In the genomic region with DNA sequence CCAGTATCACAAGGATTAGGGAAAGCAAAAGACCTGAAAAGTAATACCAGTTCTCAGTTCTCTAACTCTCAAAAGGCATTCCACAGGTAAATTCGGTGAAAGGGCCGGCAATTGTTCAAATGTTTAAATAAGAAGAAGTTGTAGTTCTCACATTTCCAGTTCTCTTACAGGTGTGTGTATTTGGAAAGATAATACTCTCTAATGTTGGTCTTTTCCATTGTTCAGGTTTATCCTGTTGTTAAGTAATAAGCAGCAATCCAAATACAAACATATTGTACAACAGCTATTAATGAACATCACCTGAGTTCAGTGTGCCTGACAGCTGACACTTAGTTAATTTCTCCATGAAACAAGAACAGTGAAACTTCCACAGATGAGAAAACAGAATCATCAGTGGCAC, we compare ENCODE assay signal across 19 cellular contexts.
"Had no signal": no experiment of that assay in that cellular context is flagged by ENCODE, and none has a peak within 500 bp of the region (broad histone marks: within the 10 kb centered on the region; RNA-seq: fewer than 3 reads in every experiment).

No MANE protein-coding gene starts in this region.

- H3K4me1 ChIP-seq: esophagus muscularis mucosa, gastroesophageal sphincter, heart right ventricle, spleen, upper lobe of left lung had no signal

- H3K27ac Mint-ChIP-seq: activated CD4-positive, alpha-beta memory T cell treated with anti-CD3 and anti-CD28 coated beads, Interleukin-2, amount 10 ng/mL, durations not matched to agents 7 days and 5 days; activated CD8-positive, alpha-beta memory T cell treated with anti-CD3 and anti-CD28 coated beads, Interleukin-2, amount 10 ng/mL, durations not matched to agents 7 days and 5 days; activated naive CD8-positive, alpha-beta T cell; immature natural killer cell; nephron progenitor cell; stimulated activated memory B cell treated with anti-CD40 and anti-IgM and Interleukin-4, amounts not matched to agents 10 μg/mL and 1 μg/mL and 100 μg/mL, for 72 hours had no signal

- H3K27ac ChIP-seq: esophagus muscularis mucosa, gastroesophageal sphincter, heart right ventricle, spleen, thoracic aorta, upper lobe of left lung had no signal

- H3K36me3 ChIP-seq: esophagus muscularis mucosa, gastroesophageal sphincter, spleen, thoracic aorta, upper lobe of left lung had no signal

- H3K9me3 ChIP-seq: esophagus muscularis mucosa, gastroesophageal sphincter, spleen, thoracic aorta, upper lobe of left lung had no signal

- H3K9me3 Mint-ChIP-seq: activated CD4-positive, alpha-beta memory T cell treated with anti-CD3 and anti-CD28 coated beads, Interleukin-2, amount 10 ng/mL, durations not matched to agents 7 days and 5 days; immature natural killer cell; nephron progenitor cell; stimulated activated memory B cell treated with anti-CD40 and anti-IgM and Interleukin-4, amounts not matched to agents 10 μg/mL and 1 μg/mL and 100 μg/mL, for 72 hours had no signal

- DNase-seq: activated CD4-positive, alpha-beta memory T cell treated with anti-CD3 and anti-CD28 coated beads, Interleukin-2, amount 10 ng/mL, durations not matched to agents 7 days and 5 days; activated CD4-positive, alpha-beta T cell treated with anti-CD3 and anti-CD28 coated beads for 48 hours; activated CD4-positive, CD25-positive, alpha-beta regulatory T cell; activated CD8-positive, alpha-beta memory T cell treated with anti-CD3 and anti-CD28 coated beads, Interleukin-2, amount 10 ng/mL, durations not matched to agents 7 days and 5 days; effector CD4-positive, alpha-beta T cell; heart right ventricle; immature natural killer cell; kidney glomerular epithelial cell; left ventricle myocardium superior; nephron progenitor cell; nucleus accumbens; spleen; stimulated activated CD4-positive, alpha-beta T cell treated with anti-CD3 and anti-CD28 coated beads, Interleukin-4, amount 100 ng/mL, for 4 hours; upper lobe of left lung had no signal

- H3K4me1 Mint-ChIP-seq: activated CD4-positive, alpha-beta memory T cell treated with anti-CD3 and anti-CD28 coated beads, Interleukin-2, amount 10 ng/mL, durations not matched to agents 7 days and 5 days; activated CD8-positive, alpha-beta memory T cell treated with anti-CD3 and anti-CD28 coated beads, Interleukin-2, amount 10 ng/mL, durations not matched to agents 7 days and 5 days; immature natural killer cell; nephron progenitor cell; stimulated activated memory B cell treated with anti-CD40 and anti-IgM and Interleukin-4, amounts not matched to agents 10 μg/mL and 1 μg/mL and 100 μg/mL, for 72 hours had no signal

- H3K27me3 Mint-ChIP-seq: activated CD4-positive, alpha-beta memory T cell treated with anti-CD3 and anti-CD28 coated beads, Interleukin-2, amount 10 ng/mL, durations not matched to agents 7 days and 5 days; activated naive CD8-positive, alpha-beta T cell; stimulated activated memory B cell treated with anti-CD40 and anti-IgM and Interleukin-4, amounts not matched to agents 10 μg/mL and 1 μg/mL and 100 μg/mL, for 72 hours had no signal

- H3K36me3 Mint-ChIP-seq: activated CD8-positive, alpha-beta memory T cell treated with anti-CD3 and anti-CD28 coated beads, Interleukin-2, amount 10 ng/mL, durations not matched to agents 7 days and 5 days; stimulated activated memory B cell treated with anti-CD40 and anti-IgM and Interleukin-4, amounts not matched to agents 10 μg/mL and 1 μg/mL and 100 μg/mL, for 72 hours had no signal

- H3K4me3 Mint-ChIP-seq: activated CD4-positive, alpha-beta memory T cell treated with anti-CD3 and anti-CD28 coated beads, Interleukin-2, amount 10 ng/mL, durations not matched to agents 7 days and 5 days; activated CD8-positive, alpha-beta memory T cell treated with anti-CD3 and anti-CD28 coated beads, Interleukin-2, amount 10 ng/mL, durations not matched to agents 7 days and 5 days; activated naive CD8-positive, alpha-beta T cell; immature natural killer cell; nephron progenitor cell; stimulated activated memory B cell treated with anti-CD40 and anti-IgM and Interleukin-4, amounts not matched to agents 10 μg/mL and 1 μg/mL and 100 μg/mL, for 72 hours had no signal

- H3K4me3 ChIP-seq: esophagus muscularis mucosa, gastroesophageal sphincter, heart right ventricle, spleen, thoracic aorta, upper lobe of left lung had no signal

- H3K27me3 ChIP-seq: esophagus muscularis mucosa, gastroesophageal sphincter, heart right ventricle, spleen, upper lobe of left lung had no signal

- ATAC-seq: activated CD8-positive, alpha-beta memory T cell treated with anti-CD3 and anti-CD28 coated beads, Interleukin-2, amount 10 ng/mL, durations not matched to agents 7 days and 5 days; gastroesophageal sphincter; heart right ventricle; left ventricle myocardium superior; stimulated activated memory B cell treated with anti-CD40 and anti-IgM and Interleukin-4, amounts not matched to agents 10 μg/mL and 1 μg/mL and 100 μg/mL, for 72 hours had no signal
